In genomic region chr1:205301220-205301821, GRCh38 we compare ENCODE assay signal across 1 cellular context.
A peak's percentile ranks its signal among the peaks of the same experiment; 100 is the strongest.
TF ChIP-seq lines count a peak whose summit lies in the region.

No MANE protein-coding gene starts in this region.

TF ChIP-seq in GM23338, 12 proteins besides CTCF, POLR2A, EP300 and RAD21 (continued from another document):
- TF ChIP-seq, protein P1, sequence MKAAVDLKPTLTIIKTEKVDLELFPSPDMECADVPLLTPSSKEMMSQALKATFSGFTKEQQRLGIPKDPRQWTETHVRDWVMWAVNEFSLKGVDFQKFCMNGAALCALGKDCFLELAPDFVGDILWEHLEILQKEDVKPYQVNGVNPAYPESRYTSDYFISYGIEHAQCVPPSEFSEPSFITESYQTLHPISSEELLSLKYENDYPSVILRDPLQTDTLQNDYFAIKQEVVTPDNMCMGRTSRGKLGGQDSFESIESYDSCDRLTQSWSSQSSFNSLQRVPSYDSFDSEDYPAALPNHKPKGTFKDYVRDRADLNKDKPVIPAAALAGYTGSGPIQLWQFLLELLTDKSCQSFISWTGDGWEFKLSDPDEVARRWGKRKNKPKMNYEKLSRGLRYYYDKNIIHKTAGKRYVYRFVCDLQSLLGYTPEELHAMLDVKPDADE (IDR thresholded peaks at IDR 0.05) = no peak; the same call in 1 of the 2 replicates
- TF ChIP-seq NANOG (IDR thresholded peaks at IDR 0.05; ENCODE audit: borderline replicate concordance) (peak; percentile 77), EZH2phosphoT487 (IDR thresholded peaks at IDR 0.05; ENCODE audit: unreplicated experiment) (no peak), EZH2 (IDR thresholded peaks at IDR 0.05; ENCODE audit: low read depth, unreplicated experiment) (no peak), POLR2AphosphoS5 (IDR thresholded peaks at IDR 0.05; ENCODE audit: low read depth) (peak; percentile 80)
